8 cellular contexts compared by ENCODE assay signal in genomic region chr19:40365613-40366401, GRCh38. TPM values are rescaled to one million over a fixed set of nuclear protein-coding genes. Genes with fewer than 3 reads are reported as not detected.
DNase-seq lines count a peak whose midpoint lies in the region; ATAC-seq and TF ChIP-seq lines count a peak whose summit lies in the region.

No MANE protein-coding gene starts in this region.

- WGBS in esophagus muscularis mucosa, result 36% methylated on average over 7 of the region's 28 CpGs

- H3K9me2 ChIP-seq in MM.1S (replicated peaks; ENCODE audit: insufficient read depth, low read length), result no peaks in the 10 kb centered on the region

- H3K27me3 ChIP-seq in CD4-positive, alpha-beta T cell (ENCODE audit: control insufficient read depth, insufficient read depth, low read length), result no peaks in the 10 kb centered on the region
- H3K27me3 ChIP-seq in MM.1S (replicated peaks; ENCODE audit: insufficient read depth, low read length) (no peaks in the 10 kb centered on the region), esophagus muscularis mucosa (no peaks in the 10 kb centered on the region), muscle layer of colon (ENCODE audit: control insufficient read depth in 1 of 2, insufficient read depth in 2 of 2, low read length in 2 of 2) (no peaks in the 10 kb centered on the region)

- H3K9ac ChIP-seq in MM.1S (ENCODE audit: low read length) (peak overlapping the region; percentile 34; the same call in 1 of the 2 replicates), muscle layer of colon (ENCODE audit: low read length) (no peak overlapping the region)

- no peaks in the 10 kb centered on the region for H3F3A ChIP-seq in MM.1S (ENCODE audit: insufficient read depth, low read length)

- no peak for TF ChIP-seq CTCF in CD4-positive, alpha-beta T cell (IDR thresholded peaks at IDR 0.05)
- TF ChIP-seq CTCF in MM.1S (IDR thresholded peaks at IDR 0.05; ENCODE audit: low read length), result no peak
- TF ChIP-seq CTCF in esophagus muscularis mucosa (IDR thresholded peaks at IDR 0.05), result no peak

- TF ChIP-seq EP300 in esophagus muscularis mucosa (IDR thresholded peaks at IDR 0.05), result no peak

- H3K4me1 ChIP-seq in MM.1S (ENCODE audit: low read length) (no peaks in the 10 kb centered on the region), esophagus muscularis mucosa (peaks cover 5 to 27% (median 23%) of the 10 kb centered on the region in 4 donors), muscle layer of colon (ENCODE audit: insufficient read depth, low read length) (peaks cover 6% of the 10 kb centered on the region)

- peaks cover 17% of the 10 kb centered on the region for H3K4me1 Mint-ChIP-seq in CD4-positive, alpha-beta T cell (ENCODE audit: low read depth)
- H3K4me1 Mint-ChIP-seq in activated CD8-positive, alpha-beta memory T cell treated with anti-CD3 and anti-CD28 coated beads, Interleukin-2, amount 10 ng/mL, durations not matched to agents 7 days and 5 days, result peaks cover 28% of the 10 kb centered on the region

- H3K4me3 ChIP-seq in MM.1S (ENCODE audit: low read length) (peak overlapping the region; percentile 54), esophagus muscularis mucosa (peak overlapping the region; percentile 43 to 58 (median 50)), muscle layer of colon (ENCODE audit: low read depth in 1 of 2, low read length in 2 of 2) (peak overlapping the region; percentile 31 to 45)

- ATAC-seq in CD4-positive, alpha-beta T cell (ENCODE audit: poor library complexity), result peak; percentile 43
- peak; percentile 72 for ATAC-seq in activated CD8-positive, alpha-beta memory T cell treated with anti-CD3 and anti-CD28 coated beads, Interleukin-2, amount 10 ng/mL, durations not matched to agents 7 days and 5 days
- no peak for ATAC-seq in HG03280 (IDR thresholded peaks at IDR 0.05; ENCODE audit: unreplicated experiment)
- no peak for ATAC-seq in GM21367 (IDR thresholded peaks at IDR 0.05; ENCODE audit: unreplicated experiment)

- H3K79me2 ChIP-seq in MM.1S (ENCODE audit: low read length), result no peaks in the 10 kb centered on the region

- no peak for TF ChIP-seq POLR2A in esophagus muscularis mucosa (IDR thresholded peaks at IDR 0.05; ENCODE audit: low read depth)

- no peaks in the 10 kb centered on the region for H3K27me3 Mint-ChIP-seq in CD4-positive, alpha-beta T cell
- H3K27me3 Mint-ChIP-seq in activated CD8-positive, alpha-beta memory T cell treated with anti-CD3 and anti-CD28 coated beads, Interleukin-2, amount 10 ng/mL, durations not matched to agents 7 days and 5 days, result no peaks in the 10 kb centered on the region

- H3K4me3 Mint-ChIP-seq in CD4-positive, alpha-beta T cell, result no peak overlapping the region
- H3K4me3 Mint-ChIP-seq in activated CD8-positive, alpha-beta memory T cell treated with anti-CD3 and anti-CD28 coated beads, Interleukin-2, amount 10 ng/mL, durations not matched to agents 7 days and 5 days, result peak overlapping the region; percentile 57

- POLR2A ChIA-PET in CD4-positive, alpha-beta T cell (lab: Charles Lee), result interaction anchor here (1.7 kb wide), 1 partner anchor 18 kb away, joined by 4 read pairs; the partner anchor contains the start of genes C19orf47 and PLD3

- no peaks in the 10 kb centered on the region for H4K20me1 ChIP-seq in MM.1S (ENCODE audit: insufficient read depth, low read length)

- H3K36me3 ChIP-seq in MM.1S (replicated peaks; ENCODE audit: insufficient read depth, low read length), result no peaks in the 10 kb centered on the region
- peaks cover 7 to 50% (median 44%) of the 10 kb centered on the region in 4 donors for H3K36me3 ChIP-seq in esophagus muscularis mucosa
- H3K36me3 ChIP-seq in muscle layer of colon (ENCODE audit: insufficient read depth, low read length), result peaks cover 30% of the 10 kb centered on the region

- intact Hi-C loops in CD4-positive, alpha-beta T cell (cut with DNase I, micrococcal nuclease), result no loop called here
- intact Hi-C loops in esophagus muscularis mucosa (cut with DNase I), result no loop called here

- peaks cover 38% of the 10 kb centered on the region for H3K36me3 Mint-ChIP-seq in CD4-positive, alpha-beta T cell (ENCODE audit: low read depth)
- H3K36me3 Mint-ChIP-seq in activated CD8-positive, alpha-beta memory T cell treated with anti-CD3 and anti-CD28 coated beads, Interleukin-2, amount 10 ng/mL, durations not matched to agents 7 days and 5 days, result peaks cover 6% of the 10 kb centered on the region

- no peaks in the 10 kb centered on the region for H3K9me3 Mint-ChIP-seq in CD4-positive, alpha-beta T cell
- H3K9me3 Mint-ChIP-seq in activated CD8-positive, alpha-beta memory T cell treated with anti-CD3 and anti-CD28 coated beads, Interleukin-2, amount 10 ng/mL, durations not matched to agents 7 days and 5 days (ENCODE audit: low read depth), result no peaks in the 10 kb centered on the region

- DNase-seq in CD4-positive, alpha-beta T cell, result peak in 4 of 10 experiments; percentile 8 to 38 (median 23)
- DNase-seq in MM.1S (peak; percentile 66), esophagus muscularis mucosa (ENCODE audit: extremely low spot score) (no peak)
- peak; percentile 65 for DNase-seq in activated CD8-positive, alpha-beta memory T cell treated with anti-CD3 and anti-CD28 coated beads, Interleukin-2, amount 10 ng/mL, durations not matched to agents 7 days and 5 days
- DNase-seq in stimulated activated naive CD4-positive, alpha-beta T cell (lab: John Stamatoyannopoulos, UW), result peak in 4 of 6 experiments; percentile 6 to 18 (median 8)

- no peaks in the 10 kb centered on the region for H3K9me3 ChIP-seq in CD4-positive, alpha-beta T cell (ENCODE audit: control insufficient read depth, low read length)
- H3K9me3 ChIP-seq in MM.1S (replicated peaks; ENCODE audit: insufficient read depth, low read length), result no peaks in the 10 kb centered on the region
- no peaks in the 10 kb centered on the region for H3K9me3 ChIP-seq in esophagus muscularis mucosa
- no peaks in the 10 kb centered on the region for H3K9me3 ChIP-seq in muscle layer of colon (ENCODE audit: low read length)

- no peak overlapping the region for H3K27ac ChIP-seq in CD4-positive, alpha-beta T cell (ENCODE audit: low read depth, low read length)
- H3K27ac ChIP-seq in MM.1S (ENCODE audit: low read length) (no peak overlapping the region), esophagus muscularis mucosa (replicated peaks in 1 of 4) (peak overlapping the region; percentile 32 to 60 (median 54)), muscle layer of colon (ENCODE audit: low read depth, low read length) (peak overlapping the region; percentile 59)

- peak overlapping the region; percentile 71 for H2AFZ ChIP-seq in MM.1S (ENCODE audit: low read length)

- CTCF ChIA-PET in CD4-positive, alpha-beta T cell (lab: Charles Lee), result no interaction called here
- CTCF ChIA-PET in activated CD8-positive, alpha-beta memory T cell treated with anti-CD3 and anti-CD28 coated beads, Interleukin-2, amount 10 ng/mL, durations not matched to agents 7 days and 5 days (lab: Charles Lee), result interaction anchor here (0.7 to 3.0 kb wide), 2 partner anchors 55 to 60 kb away, joined by 3 to 11 read pairs; partner anchors contain the start of gene SERTAD1

- no peak overlapping the region for H3K27ac Mint-ChIP-seq in CD4-positive, alpha-beta T cell
- H3K27ac Mint-ChIP-seq in activated CD8-positive, alpha-beta memory T cell treated with anti-CD3 and anti-CD28 coated beads, Interleukin-2, amount 10 ng/mL, durations not matched to agents 7 days and 5 days, result no peak overlapping the region

- peak overlapping the region; percentile 76 for H3K4me2 ChIP-seq in MM.1S (ENCODE audit: low read depth, low read length)

RNA-seq across cellular contexts. Expression of gene PLD3, which starts 17.3 kb away (rescaled TPM):
- 10 to 100 TPM; 56.1 to 58.3 TPM for total RNA-seq in CD4-positive, alpha-beta T cell
- 10 to 100 TPM; 72.0 to 84.7 TPM for total RNA-seq in activated CD8-positive, alpha-beta memory T cell treated with anti-CD3 and anti-CD28 coated beads, Interleukin-2, amount 10 ng/mL, durations not matched to agents 7 days and 5 days
- 100 to 1,000 TPM; 206 to 280 (median 223) TPM for total RNA-seq in esophagus muscularis mucosa

RNA-seq across cellular contexts. Expression of gene C19orf47, which starts 17.6 kb away (rescaled TPM):
- 10 to 100 TPM; 10.1 to 11.2 TPM for total RNA-seq in CD4-positive, alpha-beta T cell
- 10 to 100 TPM; 25.9 to 32.4 TPM for total RNA-seq in activated CD8-positive, alpha-beta memory T cell treated with anti-CD3 and anti-CD28 coated beads, Interleukin-2, amount 10 ng/mL, durations not matched to agents 7 days and 5 days
- 10 to 100 TPM; 17.9 to 42.6 (median 26.8) TPM for total RNA-seq in esophagus muscularis mucosa

RNA-seq across cellular contexts. Expression of gene HIPK4, which starts 24.2 kb away (rescaled TPM):
- total RNA-seq in CD4-positive, alpha-beta T cell, result under 1 TPM; 0.08 to 0.11 TPM
- not detected for total RNA-seq in activated CD8-positive, alpha-beta memory T cell treated with anti-CD3 and anti-CD28 coated beads, Interleukin-2, amount 10 ng/mL, durations not matched to agents 7 days and 5 days
- total RNA-seq in esophagus muscularis mucosa, result under 1 TPM; under 0.01 to 0.63 (median 0.42) TPM

RNA-seq across cellular contexts. Expression of gene PRX, which starts 47.4 kb away (rescaled TPM):
- total RNA-seq in CD4-positive, alpha-beta T cell, result 1 to 10 TPM; 1.5 TPM
- 1 to 10 TPM in 1 of 2 experiments, under 1 TPM in 1; 0.80 to 1.1 TPM for total RNA-seq in activated CD8-positive, alpha-beta memory T cell treated with anti-CD3 and anti-CD28 coated beads, Interleukin-2, amount 10 ng/mL, durations not matched to agents 7 days and 5 days
- 10 to 100 TPM in 2 of 4 donors, 1 to 10 TPM in 2; 5.8 to 12.4 (median 8.8) TPM for total RNA-seq in esophagus muscularis mucosa

RNA-seq across cellular contexts. Expression of gene SERTAD1, which starts 60.0 kb away (rescaled TPM):
- total RNA-seq in CD4-positive, alpha-beta T cell, result 10 to 100 TPM; 26.4 to 26.5 TPM
- total RNA-seq in activated CD8-positive, alpha-beta memory T cell treated with anti-CD3 and anti-CD28 coated beads, Interleukin-2, amount 10 ng/mL, durations not matched to agents 7 days and 5 days, result 1 to 10 TPM; 9.4 to 9.6 TPM
- total RNA-seq in esophagus muscularis mucosa, result 10 to 100 TPM; 13.7 to 73.1 (median 22.5) TPM

Comparison
In these comparisons a context has a peak if more than half of its experiments do, and no peak if none do; other contexts are left out.
1. ATAC-seq: peak in CD4-positive, alpha-beta T cell (single experiment) and activated CD8-positive, alpha-beta memory T cell treated with anti-CD3 and anti-CD28 coated beads, Interleukin-2, amount 10 ng/mL, durations not matched to agents 7 days and 5 days (single experiment); none in HG03280 (single experiment) and GM21367 (single experiment).
2. H3K27ac ChIP-seq: peak in esophagus muscularis mucosa (4 of 4) and muscle layer of colon (single experiment); none in CD4-positive, alpha-beta T cell (single experiment) and MM.1S (single experiment).
3. Peak in every context shown above with its lines, with median percentiles within 50 percentile points of each other: H3K4me3 ChIP-seq.